Comparison of ENCODE assay signal across 14 cellular contexts in genomic region chr12:92943482-92944250, GRCh38. TPM values are rescaled to one million over a fixed set of nuclear protein-coding genes. Genes with fewer than 3 reads are reported as not detected.
A peak's percentile ranks its signal among the peaks of the same experiment; 100 is the strongest.
DNase-seq lines count a peak whose midpoint lies in the region; ATAC-seq, FAIRE-seq and TF ChIP-seq lines count a peak whose summit lies in the region.
"Had no signal": no experiment of that assay in that cellular context is flagged by ENCODE, and none has a peak within 500 bp of the region (broad histone marks: within the 10 kb centered on the region; RNA-seq: fewer than 3 reads in every experiment).

No MANE protein-coding gene starts in this region.

- TF ChIP-seq POLR2A in tibial nerve (IDR thresholded peaks at IDR 0.05), result no peak

- H3K27ac ChIP-seq in SK-N-MC (peak overlapping the region; percentile 78), upper lobe of right lung (no peak overlapping the region), tibial nerve (no peak overlapping the region)

- H3K4me1 ChIP-seq in upper lobe of right lung (no peaks in the 10 kb centered on the region), tibial nerve (peaks cover 0 to 3% (median 0%) of the 10 kb centered on the region in 4 donors)

- peaks cover 9% of the 10 kb centered on the region for H3K4me1 Mint-ChIP-seq in nephron progenitor cell
- H3K4me1 Mint-ChIP-seq: activated T-helper 17 cell treated with anti-CD3 and anti-CD28 coated beads, Interleukin-2, amount 50 U/mL, for 72 hours had no signal

- TF ChIP-seq CTCF in nephron progenitor cell (IDR thresholded peaks at IDR 0.05) (no peak), upper lobe of right lung (IDR thresholded peaks at IDR 0.05) (no peak), tibial nerve (IDR thresholded peaks at IDR 0.05) (no peak)

- H3K4me3 Mint-ChIP-seq in nephron progenitor cell, result no peak overlapping the region
- H3K4me3 Mint-ChIP-seq: activated T-helper 17 cell treated with anti-CD3 and anti-CD28 coated beads, Interleukin-2, amount 50 U/mL, for 72 hours; CD14-positive monocyte had no signal

- peaks cover 7% of the 10 kb centered on the region for H3K9me3 Mint-ChIP-seq in nephron progenitor cell

- WGBS in tibial nerve, 2 donors, result 58 to 59% methylated on average over 6 of the region's 6 CpGs

- DNase-seq in SK-N-MC (ENCODE audit: low read depth, low spot score) (no peak), left lobe of liver (ENCODE audit: low spot score) (no peak), nephron progenitor cell (no peak), upper lobe of right lung (no peak), tibial nerve (ENCODE audit: low spot score in 2 of 2) (no peak)
- DNase-seq: erythroblast; NCI-H187; stimulated activated CD4-positive, alpha-beta T cell treated with anti-CD3 and anti-CD28 coated beads, Interleukin-12 subunit alpha, Interleukin-12 subunit beta, amount 100 ng/mL, for 4 hours; substantia nigra had no signal

- peaks cover 4% of the 10 kb centered on the region for H3K27me3 Mint-ChIP-seq in nephron progenitor cell (ENCODE audit: low read depth, poor library complexity)

- H3K9me3 ChIP-seq in SK-N-MC (ENCODE audit: low read depth, low read length) (no peaks in the 10 kb centered on the region), upper lobe of right lung (no peaks in the 10 kb centered on the region), tibial nerve (no peaks in the 10 kb centered on the region)

- no peak overlapping the region for H3K9ac ChIP-seq in SK-N-MC (ENCODE audit: insufficient read length)

- no peak overlapping the region for H3K27ac Mint-ChIP-seq in nephron progenitor cell
- H3K27ac Mint-ChIP-seq: activated T-helper 17 cell treated with anti-CD3 and anti-CD28 coated beads, Interleukin-2, amount 50 U/mL, for 72 hours had no signal

- H3K36me3 Mint-ChIP-seq in nephron progenitor cell (ENCODE audit: low read depth), result no peaks in the 10 kb centered on the region

- H3K27me3 ChIP-seq in upper lobe of right lung (no peaks in the 10 kb centered on the region), tibial nerve (no peaks in the 10 kb centered on the region)

- intact Hi-C loops in upper lobe of right lung (cut with DNase I), result no loop called here

- H3K4me3 ChIP-seq in SK-N-MC, result 0 out of 2 replicates have a peak overlapping the region, but pooled peaks have one; percentile 36
- no peak overlapping the region for H3K4me3 ChIP-seq in upper lobe of right lung
- H3K4me3 ChIP-seq in tibial nerve, result no peak overlapping the region

- H3K36me3 ChIP-seq in SK-N-MC (ENCODE audit: insufficient read depth, low read length) (no peaks in the 10 kb centered on the region), upper lobe of right lung (no peaks in the 10 kb centered on the region), tibial nerve (no peaks in the 10 kb centered on the region)

- ATAC-seq in HG02885 (IDR thresholded peaks at IDR 0.05; ENCODE audit: poor library complexity, unreplicated experiment), result peak; percentile 43
- ATAC-seq in left lobe of liver, result peak; percentile 25
- ATAC-seq in GM21786 (IDR thresholded peaks at IDR 0.05; ENCODE audit: unreplicated experiment), result no peak
- ATAC-seq in upper lobe of right lung, result no peak
- ATAC-seq: activated T-helper 17 cell treated with anti-CD3 and anti-CD28 coated beads, Interleukin-2, amount 50 U/mL, for 72 hours had no signal

- TF ChIP-seq EP300 in tibial nerve (IDR thresholded peaks at IDR 0.05), result no peak

- peak; percentile 48 for FAIRE-seq in G401.6 (lab: Jason Lieb, UNC)

RNA-seq across cellular contexts. Expression of gene EEA1, which starts 14.6 kb away (rescaled TPM):
- 12.5 TPM for total RNA-seq in left lobe of liver
- 34.4 TPM for total RNA-seq in upper lobe of right lung
- 10 to 100 TPM; 18.4 to 34.8 (median 24.1) TPM for total RNA-seq in tibial nerve

Comparison
In these comparisons a context has a peak if more than half of its experiments do, and no peak if none do; other contexts are left out.
1. ATAC-seq: peak in HG02885 (single experiment) and left lobe of liver (single experiment); none in GM21786 (single experiment) and upper lobe of right lung (single experiment).